In genomic region chr13:27131202-27131623, GRCh38 we compare ENCODE assay signal across 8 cellular contexts. TPM values are rescaled to one million over a fixed set of nuclear protein-coding genes. Genes with fewer than 3 reads are reported as not detected.
A peak's percentile ranks its signal among the peaks of the same experiment; 100 is the strongest.
DNase-seq lines count a peak whose midpoint lies in the region; ATAC-seq and TF ChIP-seq lines count a peak whose summit lies in the region.

No MANE protein-coding gene starts in this region.

- H3K9me3 ChIP-seq in SK-N-SH: no peaks in the 10 kb centered on the region
- no peaks in the 10 kb centered on the region for H3K9me3 ChIP-seq in adrenal gland (replicated peaks in 1 of 3)

- DNase-seq in SK-N-SH (no peak), adrenal gland (no peak), natural killer cell (peak; percentile 53), GF-D8 (lab: John Stamatoyannopoulos, UW) (no peak), HUDEP-2 (lab: John Stamatoyannopoulos, UW; ENCODE audit: unreplicated experiment in 76 of 76) (no peak), NCI-H1436 treated with DMSO at 0.1 percent for 48 hours (lab: John Stamatoyannopoulos, UW) (no peak)

- H3K4me1 ChIP-seq in SK-N-SH (ENCODE audit: control insufficient read depth in 1 of 2, insufficient read depth in 2 of 2, low read depth in 1 of 2, low read length in 1 of 2) (no peaks in the 10 kb centered on the region; a peak in 1 of 4 replicates), adrenal gland (replicated peaks in 1 of 2) (peaks cover 0 to 24% of the 10 kb centered on the region in 2 donors)

- CTCF ChIA-PET in SK-N-SH (lab: Yijun Ruan, JAX): no interaction called here

- no peak overlapping the region for H3K4me2 ChIP-seq in SK-N-SH

- intact Hi-C loops in adrenal gland (cut with DNase I): no loop called here
- intact Hi-C loops in natural killer cell (cut with micrococcal nuclease): loop anchor here (1.0 kb wide), 2 partner anchors 39 to 120 kb away; partner anchors contain the start of gene RPL21

- H3K36me3 Mint-ChIP-seq in natural killer cell: no peaks in the 10 kb centered on the region

- H3K4me1 Mint-ChIP-seq in natural killer cell: peaks cover 54 to 56% of the 10 kb centered on the region in 2 donors

- H3K27ac ChIP-seq in SK-N-SH (ENCODE audit: low read depth in 2 of 2, low read length in 1 of 2) (no peak overlapping the region), adrenal gland (peak overlapping the region in 4 of 5 donors; percentile 13 to 51 (median 44))

- H3K4me3 ChIP-seq in SK-N-SH (ENCODE audit: low read depth in 2 of 2, low read length in 1 of 2) (no peak overlapping the region), adrenal gland (no peak overlapping the region)

- POLR2A ChIA-PET in SK-N-SH (lab: Yijun Ruan, JAX): no interaction called here

- no peaks in the 10 kb centered on the region for H3K27me3 Mint-ChIP-seq in natural killer cell (ENCODE audit: low read depth in 2 of 2)

- H3K9me2 ChIP-seq in SK-N-SH: no peaks in the 10 kb centered on the region

- no peaks in the 10 kb centered on the region for H3K27me3 ChIP-seq in SK-N-SH (ENCODE audit: insufficient read depth)
- H3K27me3 ChIP-seq in adrenal gland: no peaks in the 10 kb centered on the region

- no peaks in the 10 kb centered on the region for H3K9me3 Mint-ChIP-seq in natural killer cell

- TF ChIP-seq CTCF in SK-N-SH (IDR thresholded peaks at IDR 0.05) (no peak), adrenal gland (IDR thresholded peaks at IDR 0.05) (no peak), natural killer cell (IDR thresholded peaks at IDR 0.05) (no peak)

- peaks cover 100% of the 10 kb centered on the region for H3K79me2 ChIP-seq in SK-N-SH (ENCODE audit: insufficient read depth)

- no peak for TF ChIP-seq EP300 in SK-N-SH (IDR thresholded peaks at IDR 0.05; ENCODE audit: borderline replicate concordance in 1 of 2, low read depth in 1 of 2, low read length in 1 of 2)

- ATAC-seq in GM18520 (IDR thresholded peaks at IDR 0.05; ENCODE audit: unreplicated experiment) (peak; percentile 87), HG02884 (IDR thresholded peaks at IDR 0.05; ENCODE audit: unreplicated experiment) (peak; percentile 78), natural killer cell (peak; percentile 88 to 97 (median 94))

- peak overlapping the region; percentile 84 to 88 for H3K27ac Mint-ChIP-seq in natural killer cell

- H3K36me3 ChIP-seq in SK-N-SH (replicated peaks in 1 of 2; ENCODE audit: control insufficient read depth in 1 of 2, insufficient read depth in 2 of 2, low read length in 1 of 2) (peaks cover 0 to 6% of the 10 kb centered on the region in 2 experiments), adrenal gland (replicated peaks in 1 of 2) (no peaks in the 10 kb centered on the region)

- H3K4me3 Mint-ChIP-seq in natural killer cell: peak overlapping the region; percentile 59

- no peak overlapping the region for H2AFZ ChIP-seq in SK-N-SH (ENCODE audit: low read depth)

- H4K20me1 ChIP-seq in SK-N-SH (ENCODE audit: insufficient read depth): peaks cover 48% of the 10 kb centered on the region

- no peaks in the 10 kb centered on the region for H3F3A ChIP-seq in SK-N-SH (replicated peaks; ENCODE audit: insufficient read depth)

- no peak overlapping the region for H3K9ac ChIP-seq in SK-N-SH

- WGBS in SK-N-SH (ENCODE audit: low lambda C conversion rate): 59% methylated on average over 4 of the region's 4 CpGs
- WGBS in adrenal gland, 4 donors: 64 to 80% (median 73%) methylated on average over 4 of the region's 4 CpGs

- TF ChIP-seq POLR2A in adrenal gland (IDR thresholded peaks at IDR 0.05): no peak

- TF ChIP-seq RAD21 in SK-N-SH (IDR thresholded peaks at IDR 0.05; ENCODE audit: low read length): no peak

TF ChIP-seq in SK-N-SH, 30 proteins besides CTCF, POLR2A, EP300 and RAD21:
- no peak for TF ChIP-seq ELF1 (IDR thresholded peaks at IDR 0.05)
- TF ChIP-seq FOSL2 (IDR thresholded peaks at IDR 0.05; ENCODE audit: borderline replicate concordance, low read depth): peak; percentile 26; the same call in 1 of the 2 replicates

RNA-seq across cellular contexts. Expression of gene USP12, which starts 40.4 kb away (rescaled TPM):
- polyA plus RNA-seq in SK-N-SH (2012; rRNA removed): 5.0 and 6.3 TPM in 2 replicates
- polyA plus RNA-seq in SK-N-SH (2012; cell fraction: cytosol; rRNA removed): 9.3 and 12.2 TPM in 2 replicates
- polyA plus RNA-seq in SK-N-SH (2012; cell fraction: nucleus; rRNA removed): 2.5 and 5.2 TPM in 2 replicates
- 10 to 100 TPM in 6 of 8 donors, 1 to 10 TPM in 2; 4.6 to 20.0 (median 13.3) TPM for total RNA-seq in adrenal gland
- 10 to 100 TPM in 1 of 3 donors, 1 to 10 TPM in 2; 5.1 to 20.3 (median 7.5) TPM for polyA plus RNA-seq in adrenal gland
- total RNA-seq in natural killer cell: 10 to 100 TPM; 44.3 to 55.3 (median 50.9) TPM

Comparison
In these comparisons a context has a peak if more than half of its experiments do, and no peak if none do; other contexts are left out.
1. H3K27ac ChIP-seq: peak in adrenal gland (4 of 5); none in SK-N-SH (0 of 2).
2. Peak in every context shown above with its lines, with median percentiles within 50 percentile points of each other: ATAC-seq.